In genomic region chr19:38949580-38950367, GRCh38 we compare ENCODE assay signal across 9 cellular contexts. TPM values are rescaled to one million over a fixed set of nuclear protein-coding genes. Genes with fewer than 3 reads are reported as not detected.
DNase-seq lines count a peak whose midpoint lies in the region; ATAC-seq, FAIRE-seq and TF ChIP-seq lines count a peak whose summit lies in the region.
"Had no signal": no experiment of that assay in that cellular context is flagged by ENCODE, and none has a peak within 500 bp of the region (broad histone marks: within the 10 kb centered on the region; RNA-seq: fewer than 3 reads in every experiment).

No MANE protein-coding gene starts in this region.

- H3K9ac ChIP-seq in endothelial cell of umbilical vein (replicated peaks; ENCODE audit: extremely low read depth, insufficient read depth, low read length) (no peak overlapping the region), mesendoderm (ENCODE audit: low read length) (peak overlapping the region; percentile 61)

- DNase-seq in ELR (ENCODE audit: low read depth), result peak; percentile 22
- peak; percentile 88 for DNase-seq in NCI-H2196 (lab: John Stamatoyannopoulos, UW; ENCODE audit: unreplicated experiment)
- DNase-seq in activated CD8-positive, alpha-beta memory T cell treated with anti-CD3 and anti-CD28 coated beads, Interleukin-2, amount 50 U/mL, for 48 hours, result peak; percentile 93
- DNase-seq in endothelial cell of umbilical vein (ENCODE audit: low read depth, low spot score), result peak; percentile 87
- DNase-seq in mesendoderm, result peak; percentile 93
- peak; percentile 71 to 93 (median 83) for DNase-seq in stimulated activated CD4-positive, alpha-beta T cell treated with anti-CD3 and anti-CD28 coated beads, TNF-alpha, amount 100 ng/mL, for 48 hours (ENCODE audit: low read depth in 3 of 3)

- H3K4me3 ChIP-seq in endothelial cell of umbilical vein (replicated peaks in 1 of 3; ENCODE audit: insufficient read depth in 1 of 3, low read depth in 1 of 3, low read length in 3 of 3) (peak overlapping the region in 2 of 3 experiments; percentile 25 to 36), mesendoderm (ENCODE audit: low read length) (peak overlapping the region; percentile 39)

- H3K79me2 ChIP-seq in endothelial cell of umbilical vein (ENCODE audit: control insufficient read depth, insufficient read depth, low read length) (no peaks in the 10 kb centered on the region), mesendoderm (ENCODE audit: control insufficient read depth, insufficient read depth, low read length) (no peaks in the 10 kb centered on the region)

- no peaks in the 10 kb centered on the region for H4K20me1 ChIP-seq in endothelial cell of umbilical vein (replicated peaks; ENCODE audit: control insufficient read depth, extremely low read depth, insufficient read depth, low read length)

- intact Hi-C loops in endothelial cell of umbilical vein (cut with micrococcal nuclease), result no loop called here

- TF ChIP-seq POLR2A in endothelial cell of umbilical vein (IDR thresholded peaks at IDR 0.05; ENCODE audit: low read depth, low read length), result no peak

- no peak overlapping the region for H3K27ac ChIP-seq in endothelial cell of umbilical vein (ENCODE audit: insufficient read depth, low read depth, low read length)
- H3K27ac ChIP-seq in mesendoderm (ENCODE audit: low read depth, low read length), result no peak overlapping the region
- H3K27ac ChIP-seq: HL-60 had no signal

- no CpG with 5 or more reads among the region's 72 CpGs for WGBS in mesendoderm (ENCODE audit: extremely low coverage, insufficient coverage, low lambda C conversion rate)

- H2BK5ac ChIP-seq in mesendoderm (ENCODE audit: low read length), result no peak overlapping the region

- no peaks in the 10 kb centered on the region for H3K79me1 ChIP-seq in mesendoderm (ENCODE audit: low read length)

- no peak overlapping the region for H4K8ac ChIP-seq in mesendoderm (ENCODE audit: low read depth, low read length)

- no TSS peak for BruUV-seq in endothelial cell of umbilical vein (replicated peaks; lab: Mats Ljungman, UMichigan)

- peak; percentile 86 for FAIRE-seq in endothelial cell of umbilical vein (lab: Jason Lieb, UNC)

- H3K9me1 ChIP-seq in endothelial cell of umbilical vein (replicated peaks; ENCODE audit: control insufficient read depth, extremely low read depth, insufficient read depth, low read length), result no peaks in the 10 kb centered on the region

- H3K23ac ChIP-seq in mesendoderm (ENCODE audit: low read length), result no peak overlapping the region

- H4K5ac ChIP-seq in mesendoderm (ENCODE audit: low read length), result no peak overlapping the region

- H3K36me3 ChIP-seq in endothelial cell of umbilical vein (ENCODE audit: control insufficient read depth in 2 of 2, extremely low read depth in 1 of 2, insufficient read depth in 2 of 2, low read length in 2 of 2) (peaks cover 0 to 2% of the 10 kb centered on the region in 2 experiments), mesendoderm (ENCODE audit: control insufficient read depth, insufficient read depth, low read length) (no peaks in the 10 kb centered on the region)

- dilution Hi-C loops in endothelial cell of umbilical vein (cut with MboI; ENCODE audit: extremely low pct_ligation_motif_present, low sequenced_read_pairs), result no loop called here

- H3K4me2 ChIP-seq in endothelial cell of umbilical vein (ENCODE audit: insufficient read depth, low read length) (peak overlapping the region; percentile 37), mesendoderm (ENCODE audit: low read length) (peak overlapping the region; percentile 59)

- H3K18ac ChIP-seq in mesendoderm (ENCODE audit: low read length), result no peak overlapping the region

- ATAC-seq in HG03457 (IDR thresholded peaks at IDR 0.05; ENCODE audit: unreplicated experiment), result no peak
- no peak for ATAC-seq in GM21360 (IDR thresholded peaks at IDR 0.05; ENCODE audit: unreplicated experiment)

- H3K9me3 ChIP-seq in endothelial cell of umbilical vein (replicated peaks; ENCODE audit: control insufficient read depth, insufficient read depth, low read length), result no peaks in the 10 kb centered on the region

- H2AFZ ChIP-seq in endothelial cell of umbilical vein (ENCODE audit: low read depth, low read length), result peak overlapping the region; percentile 78

- no peak for TF ChIP-seq CTCF in endothelial cell of umbilical vein (IDR thresholded peaks at IDR 0.05; ENCODE audit: extremely low read depth in 1 of 2, insufficient read depth in 1 of 2, low read depth in 1 of 2, low read length in 2 of 2)

- H2BK15ac ChIP-seq in mesendoderm (replicated peaks; ENCODE audit: low read depth), result no peak overlapping the region

- no peak overlapping the region for H3K4ac ChIP-seq in mesendoderm (ENCODE audit: low read depth, low read length)

- H3K27me3 ChIP-seq in endothelial cell of umbilical vein (ENCODE audit: control insufficient read depth in 2 of 2, insufficient read depth in 2 of 2, low read length in 2 of 2), result no peaks in the 10 kb centered on the region
- no peaks in the 10 kb centered on the region for H3K27me3 ChIP-seq in mesendoderm (ENCODE audit: insufficient read depth, low read length, poor library complexity)

- H2AK5ac ChIP-seq in mesendoderm (ENCODE audit: low read length), result no peak overlapping the region

- H3K56ac ChIP-seq in mesendoderm (ENCODE audit: low read length), result peak overlapping the region; percentile 77

- CTCF ChIA-PET in endothelial cell of umbilical vein (lab: Charles Lee), result interaction anchor here (1.1 kb wide), 1 partner anchor 100 kb away, joined by 3 read pairs; the partner anchor contains the start of gene HNRNPL

- no peak overlapping the region for H2BK120ac ChIP-seq in mesendoderm (ENCODE audit: low read depth, low read length)

- H3K4me1 ChIP-seq in endothelial cell of umbilical vein (ENCODE audit: control insufficient read depth, extremely low read depth, insufficient read depth, low read length) (no peaks in the 10 kb centered on the region), mesendoderm (ENCODE audit: control insufficient read depth, low read depth, low read length) (peaks cover 2% of the 10 kb centered on the region)

- POLR2A ChIA-PET in endothelial cell of umbilical vein (lab: Charles Lee), result no interaction called here

RNA-seq across cellular contexts. Expression of gene MRPS12, which starts 19.0 kb away (rescaled TPM):
- 46.0 and 49.3 TPM in 2 replicates for total RNA-seq in endothelial cell of umbilical vein
- 86.3 and 127 TPM in 2 replicates for polyA plus RNA-seq in endothelial cell of umbilical vein
- polyA plus RNA-seq in endothelial cell of umbilical vein (2011; cell fraction: cytosol; rRNA removed), result 48.6 and 60.2 TPM in 2 replicates
- 18.7 and 23.8 TPM in 2 replicates for polyA plus RNA-seq in endothelial cell of umbilical vein (2011; cell fraction: nucleus; rRNA removed)
- polyA plus RNA-seq in endothelial cell of umbilical vein (2012), result 46.0 and 49.2 TPM in 2 replicates
- 14.9 and 16.0 TPM in 2 replicates for polyA minus RNA-seq in endothelial cell of umbilical vein
- 59.7 TPM for polyA minus RNA-seq in endothelial cell of umbilical vein (2011; cell fraction: cytosol; rRNA and poly(A)+ RNA removed)
- polyA minus RNA-seq in endothelial cell of umbilical vein (2011; cell fraction: nucleus; rRNA and poly(A)+ RNA removed), result 6.3 and 7.9 TPM in 2 replicates
- polyA plus RNA-seq in mesendoderm (2013, experiment 1 of 2), result 83.2 TPM
- polyA plus RNA-seq in mesendoderm (2013, experiment 2 of 2), result 84.8 TPM

RNA-seq across cellular contexts. Expression of gene SARS2, which starts 19.2 kb away (rescaled TPM):
- total RNA-seq in endothelial cell of umbilical vein, result 38.5 and 40.3 TPM in 2 replicates
- 43.7 and 58.6 TPM in 2 replicates for polyA plus RNA-seq in endothelial cell of umbilical vein
- 19.3 and 24.4 TPM in 2 replicates for polyA plus RNA-seq in endothelial cell of umbilical vein (2011; cell fraction: cytosol; rRNA removed)
- polyA plus RNA-seq in endothelial cell of umbilical vein (2011; cell fraction: nucleus; rRNA removed), result 169 and 186 TPM in 2 replicates
- polyA plus RNA-seq in endothelial cell of umbilical vein (2012), result 18.8 and 22.5 TPM in 2 replicates
- 25.0 and 37.0 TPM in 2 replicates for polyA minus RNA-seq in endothelial cell of umbilical vein
- polyA minus RNA-seq in endothelial cell of umbilical vein (2011; cell fraction: cytosol; rRNA and poly(A)+ RNA removed), result 28.2 TPM
- polyA minus RNA-seq in endothelial cell of umbilical vein (2011; cell fraction: nucleus; rRNA and poly(A)+ RNA removed), result 37.9 and 41.1 TPM in 2 replicates
- polyA plus RNA-seq in mesendoderm (2013, experiment 1 of 2), result 53.0 TPM
- polyA plus RNA-seq in mesendoderm (2013, experiment 2 of 2), result 44.1 TPM

RNA-seq across cellular contexts. Expression of gene FBXO17, which starts 25.8 kb away (rescaled TPM):
- 23.8 and 24.4 TPM in 2 replicates for total RNA-seq in endothelial cell of umbilical vein
- polyA plus RNA-seq in endothelial cell of umbilical vein, result 21.8 and 24.3 TPM in 2 replicates
- polyA plus RNA-seq in endothelial cell of umbilical vein (2011; cell fraction: cytosol; rRNA removed), result 17.6 and 21.6 TPM in 2 replicates
- 39.2 and 47.2 TPM in 2 replicates for polyA plus RNA-seq in endothelial cell of umbilical vein (2011; cell fraction: nucleus; rRNA removed)
- polyA plus RNA-seq in endothelial cell of umbilical vein (2012), result 29.7 and 37.9 TPM in 2 replicates
- 12.6 and 20.1 TPM in 2 replicates for polyA minus RNA-seq in endothelial cell of umbilical vein
- 1.3 TPM for polyA minus RNA-seq in endothelial cell of umbilical vein (2011; cell fraction: cytosol; rRNA and poly(A)+ RNA removed)
- polyA minus RNA-seq in endothelial cell of umbilical vein (2011; cell fraction: nucleus; rRNA and poly(A)+ RNA removed), result 10.7 and 15.5 TPM in 2 replicates
- 11.3 TPM for polyA plus RNA-seq in mesendoderm (2013, experiment 1 of 2)
- 11.4 TPM for polyA plus RNA-seq in mesendoderm (2013, experiment 2 of 2)

RNA-seq across cellular contexts. Expression of gene CCER2, which starts 37.8 kb away (rescaled TPM):
- not detected in 2 replicates for total RNA-seq in endothelial cell of umbilical vein
- polyA plus RNA-seq in endothelial cell of umbilical vein, result 0.07 TPM in 1 of 2 replicates, not detected in the other
- 0.06 TPM in 1 of 2 replicates, not detected in the other for polyA plus RNA-seq in endothelial cell of umbilical vein (2011; cell fraction: cytosol; rRNA removed)
- polyA plus RNA-seq in endothelial cell of umbilical vein (2011; cell fraction: nucleus; rRNA removed), result 0.64 and 0.70 TPM in 2 replicates
- not detected in 2 replicates for polyA plus RNA-seq in endothelial cell of umbilical vein (2012)
- not detected in 2 replicates for polyA minus RNA-seq in endothelial cell of umbilical vein
- not detected for polyA minus RNA-seq in endothelial cell of umbilical vein (2011; cell fraction: cytosol; rRNA and poly(A)+ RNA removed)
- polyA minus RNA-seq in endothelial cell of umbilical vein (2011; cell fraction: nucleus; rRNA and poly(A)+ RNA removed), result not detected in 2 replicates
- polyA plus RNA-seq in mesendoderm (2013, experiment 1 of 2), result 0.17 TPM
- 0.17 TPM for polyA plus RNA-seq in mesendoderm (2013, experiment 2 of 2)

RNA-seq across cellular contexts. Expression of gene NFKBIB, which starts 50.0 kb away (rescaled TPM):
- total RNA-seq in endothelial cell of umbilical vein, result 24.3 and 25.0 TPM in 2 replicates
- 30.8 and 39.6 TPM in 2 replicates for polyA plus RNA-seq in endothelial cell of umbilical vein
- 19.6 and 27.0 TPM in 2 replicates for polyA plus RNA-seq in endothelial cell of umbilical vein (2011; cell fraction: cytosol; rRNA removed)
- polyA plus RNA-seq in endothelial cell of umbilical vein (2011; cell fraction: nucleus; rRNA removed), result 10.9 and 11.0 TPM in 2 replicates
- 14.7 and 27.3 TPM in 2 replicates for polyA plus RNA-seq in endothelial cell of umbilical vein (2012)
- 7.9 and 10.1 TPM in 2 replicates for polyA minus RNA-seq in endothelial cell of umbilical vein
- polyA minus RNA-seq in endothelial cell of umbilical vein (2011; cell fraction: cytosol; rRNA and poly(A)+ RNA removed), result 8.9 TPM
- 1.5 and 5.5 TPM in 2 replicates for polyA minus RNA-seq in endothelial cell of umbilical vein (2011; cell fraction: nucleus; rRNA and poly(A)+ RNA removed)
- polyA plus RNA-seq in mesendoderm (2013, experiment 1 of 2), result 32.5 TPM
- 33.1 TPM for polyA plus RNA-seq in mesendoderm (2013, experiment 2 of 2)

Comparison
In these comparisons a context has a peak if more than half of its experiments do, and no peak if none do; other contexts are left out.
1. DNase-seq: peak in every context shown above with its lines; median percentile 93 in activated CD8-positive, alpha-beta memory T cell treated with anti-CD3 and anti-CD28 coated beads, Interleukin-2, amount 50 U/mL, for 48 hours; 93 in mesendoderm; 88 in NCI-H2196; 87 in endothelial cell of umbilical vein; 83 in stimulated activated CD4-positive, alpha-beta T cell treated with anti-CD3 and anti-CD28 coated beads, TNF-alpha, amount 100 ng/mL, for 48 hours; 22 in ELR.